ENCODE assay signal across 1 cellular context in genomic region chr5:67619636-67620035, GRCh38.
TF ChIP-seq lines count a peak whose summit lies in the region.

No MANE protein-coding gene starts in this region.

TF ChIP-seq in GM12878, 131 proteins besides CTCF, POLR2A, EP300 and RAD21:
- TF ChIP-seq CUX1 (IDR thresholded peaks at IDR 0.05; ENCODE audit: insufficient replicate concordance, low read depth, low read length) (no peak), MYB (IDR thresholded peaks at IDR 0.05; ENCODE audit: borderline replicate concordance, low read depth, low read length) (no peak), USF1 (IDR thresholded peaks at IDR 0.05; ENCODE audit: borderline replicate concordance, extremely low read length, insufficient read depth, low read depth, low read length) (no peak), SP1 (IDR thresholded peaks at IDR 0.05; ENCODE audit: low read depth, low read length) (no peak), ZNF24 (IDR thresholded peaks at IDR 0.05) (no peak), CREB1 (IDR thresholded peaks at IDR 0.05; ENCODE audit: low read depth) (no peak), GATAD2B (conservative IDR thresholded peaks at IDR 0.05; ENCODE audit: low read depth) (no peak), ETV6 (conservative IDR thresholded peaks at IDR 0.05 in 1 of 2, IDR thresholded peaks at IDR 0.05 in 1 of 2; ENCODE audit: borderline replicate concordance in 1 of 2, low read depth in 1 of 2) (no peak), PAX8 (IDR thresholded peaks at IDR 0.05) (no peak), STAT1 (conservative IDR thresholded peaks at IDR 0.05) (no peak), E4F1 (IDR thresholded peaks at IDR 0.05; ENCODE audit: borderline replicate concordance, partially characterized antibody) (no peak), SRF (IDR thresholded peaks at IDR 0.05; ENCODE audit: low read depth in 2 of 2, low read length in 2 of 2) (no peak), PAX5 (IDR thresholded peaks at IDR 0.05; ENCODE audit: borderline replicate concordance, low read depth, low read length) (no peak), YBX1 (IDR thresholded peaks at IDR 0.05) (no peak), ZBTB4 (CRISPR knock-in tag; IDR thresholded peaks at IDR 0.05) (no peak), POLR2AphosphoS5 (IDR thresholded peaks at IDR 0.05; ENCODE audit: low read length) (no peak)
